In genomic region chr9:128716581-128717254, GRCh38 we compare ENCODE assay signal across 2 cellular contexts.
TF ChIP-seq lines count a peak whose summit lies in the region.

No MANE protein-coding gene starts in this region.

TF ChIP-seq in HEK293, 187 proteins besides CTCF, POLR2A, EP300 and RAD21:
- TF ChIP-seq ZNF747 (tag by site-specific recombination; IDR thresholded peaks at IDR 0.05) (no peak), ZNF350 (tag by site-specific recombination; IDR thresholded peaks at IDR 0.05) (no peak), ZIC2 (tag by site-specific recombination; IDR thresholded peaks at IDR 0.05) (peak; percentile 22; the same call in 1 of the 2 replicates), ZNF23 (tag by site-specific recombination; IDR thresholded peaks at IDR 0.05; ENCODE audit: borderline replicate concordance) (no peak), ZNF10 (tag by site-specific recombination; IDR thresholded peaks at IDR 0.05) (no peak), ZNF433 (tag by site-specific recombination; IDR thresholded peaks at IDR 0.05; ENCODE audit: low read depth) (no peak), BCL11A (tag by site-specific recombination; IDR thresholded peaks at IDR 0.05; ENCODE audit: low read depth) (no peak), ZNF362 (tag by site-specific recombination; IDR thresholded peaks at IDR 0.05) (peak; percentile 79)
TF ChIP-seq in HEK293: peak in this region for 2.

TF ChIP-seq in GM12878, 131 proteins besides CTCF, POLR2A, EP300 and RAD21:
- TF ChIP-seq NR2C2 (IDR thresholded peaks at IDR 0.05; ENCODE audit: borderline replicate concordance, control insufficient read depth, insufficient read length, low read depth) = no peak
- 0 out of 2 replicates have a peak, but pooled peaks have one; percentile 15 for TF ChIP-seq ZNF384 (IDR thresholded peaks at IDR 0.05; ENCODE audit: borderline replicate concordance, low read depth, low read length)
